In genomic region chr12:66861157-66861750, GRCh38 we compare ENCODE assay signal across 8 cellular contexts.
DNase-seq lines count a peak whose midpoint lies in the region; ATAC-seq, FAIRE-seq and TF ChIP-seq lines count a peak whose summit lies in the region.

No MANE protein-coding gene starts in this region.

- DNase-seq in D341Med (ENCODE audit: low spot score) (peak; percentile 62), MV-4-11 (lab: John Stamatoyannopoulos, UW) (peak; percentile 15), T-helper 22 cell (ENCODE audit: low read depth) (peak; percentile 4), GM12878 (ENCODE audit: low read depth, low spot score) (peak; percentile 1), iPS-NIHi7 (ENCODE audit: extremely low spot score) (peak; percentile 53), 8988T (no peak)
- DNase-seq in stimulated activated CD4-positive, alpha-beta T cell treated with anti-CD3 and anti-CD28 coated beads, Interleukin-12 subunit alpha, Interleukin-12 subunit beta, amount 100 ng/mL, for 4 hours: peak; percentile 57

- H3K36me3 ChIP-seq in GM12878 (ENCODE audit: control insufficient read depth in 2 of 2, insufficient read depth in 2 of 2, low read length in 1 of 2): no peaks in the 10 kb centered on the region

- ATAC-seq in GM21515 (IDR thresholded peaks at IDR 0.05; ENCODE audit: unreplicated experiment) (peak; percentile 69), GM12878 (peak; percentile 64)

- no peak overlapping the region for H3K4me2 ChIP-seq in GM12878 (ENCODE audit: control insufficient read depth, insufficient read depth)

- peak; percentile 83 to 93 (median 83) for TF ChIP-seq CTCF in GM12878 (IDR thresholded peaks at IDR 0.05 in 2 of 3, conservative IDR thresholded peaks at IDR 0.05 in 1 of 3; ENCODE audit: control insufficient read depth in 2 of 3, extremely low read depth in 1 of 3, insufficient read depth in 1 of 3, low read depth in 3 of 3, low read length in 3 of 3)

- no peaks in the 10 kb centered on the region for H3K79me2 ChIP-seq in GM12878 (ENCODE audit: control insufficient read depth, insufficient read depth, low read length)

- TF ChIP-seq RAD21 in GM12878 (IDR thresholded peaks at IDR 0.05; ENCODE audit: insufficient read depth, low read depth, low read length): peak; percentile 92

- TF ChIP-seq EP300 in GM12878 (IDR thresholded peaks at IDR 0.05; ENCODE audit: borderline replicate concordance in 1 of 2, control insufficient read depth in 1 of 2, low read depth in 2 of 2, low read length in 2 of 2): no peak

- RAD21 ChIA-PET in GM12878 (lab: Charles Lee; ENCODE audit: unreplicated experiment): no interaction called here

- H3K9ac ChIP-seq in GM12878 (ENCODE audit: control insufficient read depth, insufficient read depth, low read length): no peak overlapping the region

- no peaks in the 10 kb centered on the region for H3K27me3 ChIP-seq in GM12878 (replicated peaks in 1 of 2; ENCODE audit: control insufficient read depth in 2 of 2, insufficient read depth in 2 of 2, low read length in 1 of 2)

- no peak for TF ChIP-seq POLR2A in GM12878 (IDR thresholded peaks at IDR 0.05; ENCODE audit: low read depth, low read length)

- SMC1A ChIA-PET in GM12878 (lab: Charles Lee; ENCODE audit: uncharacterized antibody, unreplicated experiment): no interaction called here

- in situ Hi-C loops in GM12878 (cut with MboI): loop anchor here (5.0 kb wide), 1 partner anchor 174 kb away; no protein-coding TSS in a partner anchor

- CTCF ChIA-PET in GM12878 (lab: Yijun Ruan, JAX): interaction anchor here (0.7 to 2.0 kb wide), 12 partner anchors 11 to 172 kb away, joined by 3 to 9 read pairs (median 3); no protein-coding TSS in a partner anchor

- 15% methylated on average over 3 of the region's 3 CpGs for WGBS in GM12878 (ENCODE audit: insufficient coverage, insufficient replicate concordance, low lambda C conversion rate, missing lambda C conversion rate)

- H4K20me1 ChIP-seq in GM12878 (ENCODE audit: control insufficient read depth, insufficient read depth): no peaks in the 10 kb centered on the region

- peak; percentile 92 for FAIRE-seq in GM12878 (lab: Jason Lieb, UNC)

- no peaks in the 10 kb centered on the region for H3K4me1 ChIP-seq in GM12878 (ENCODE audit: control insufficient read depth, insufficient read depth, low read length)

- H2AFZ ChIP-seq in GM12878 (ENCODE audit: control insufficient read depth, low read depth, low read length): no peak overlapping the region

- H3K4me3 ChIP-seq in GM12878: no peak overlapping the region

- H3K27ac ChIP-seq in GM12878 (ENCODE audit: control insufficient read depth, insufficient read depth): no peak overlapping the region

- POLR2A ChIA-PET in GM12878 (lab: Charles Lee): interaction anchor here (0.5 kb wide), 1 partner anchor 417 kb away, joined by 7 read pairs; no protein-coding TSS in a partner anchor

- no TSS peak for BruUV-seq in GM12878 (replicated peaks; lab: Mats Ljungman, UMichigan)

- intact Hi-C loops in GM12878 (cut with micrococcal nuclease; ENCODE audit: unreplicated experiment): loop anchor here (2.0 to 10.0 kb wide), 2 partner anchors 172 to 596 kb away; no protein-coding TSS in a partner anchor

- no peaks in the 10 kb centered on the region for H3K9me3 ChIP-seq in GM12878 (replicated peaks; ENCODE audit: control insufficient read depth, insufficient read depth, low read length)

TF ChIP-seq in GM12878, 131 proteins besides CTCF, POLR2A, EP300 and RAD21:
- TF ChIP-seq ZNF384 (IDR thresholded peaks at IDR 0.05; ENCODE audit: borderline replicate concordance, low read depth, low read length) (peak; percentile 77; the same call in 1 of the 2 replicates), RUNX3 (IDR thresholded peaks at IDR 0.05; ENCODE audit: low read length) (0 out of 2 replicates have a peak, but pooled peaks have one; percentile 14), SMC3 (IDR thresholded peaks at IDR 0.05; ENCODE audit: borderline replicate concordance, low read length) (peak; percentile 84), FOXK2 (IDR thresholded peaks at IDR 0.05) (no peak), POLR2AphosphoS5 (IDR thresholded peaks at IDR 0.05; ENCODE audit: low read length) (no peak)
TF ChIP-seq in GM12878: peak in this region for 3.
